Comparison of ENCODE assay signal across 8 cellular contexts in genomic region chr4:139557506-139558110, GRCh38. TPM values are rescaled to one million over a fixed set of nuclear protein-coding genes. Genes with fewer than 3 reads are reported as not detected.
DNase-seq lines count a peak whose midpoint lies in the region; ATAC-seq and TF ChIP-seq lines count a peak whose summit lies in the region.

No MANE protein-coding gene starts in this region.

- H3K4me1 Mint-ChIP-seq in activated CD4-positive, alpha-beta memory T cell treated with anti-CD3 and anti-CD28 coated beads, Interleukin-2, amount 10 ng/mL, durations not matched to agents 7 days and 5 days: peaks cover 72% of the 10 kb centered on the region
- H3K4me1 Mint-ChIP-seq in stimulated activated naive B cell treated with anti-CD40 and anti-IgM and Interleukin-4, amounts not matched to agents 10 μg/mL and 1 μg/mL and 100 μg/mL, for 72 hours: peaks cover 27 to 53% of the 10 kb centered on the region in 2 donors

- DNase-seq in activated CD4-positive, alpha-beta memory T cell treated with anti-CD3 and anti-CD28 coated beads, Interleukin-2, amount 10 ng/mL, durations not matched to agents 7 days and 5 days: no peak
- DNase-seq in stimulated activated naive B cell treated with anti-CD40 and anti-IgM and Interleukin-4, amounts not matched to agents 10 μg/mL and 1 μg/mL and 100 μg/mL, for 72 hours: no peak
- DNase-seq in NCI-H526 (lab: John Stamatoyannopoulos, UW) (no peak), GM10248 (ENCODE audit: extremely low spot score) (no peak)
- DNase-seq in effector CD8-positive, alpha-beta T cell (lab: John Stamatoyannopoulos, UW): no peak

- peak overlapping the region; percentile 69 for H3K4me3 ChIP-seq in HUES64 (ENCODE audit: low read length)
- H3K4me3 ChIP-seq in iPS-11a (ENCODE audit: low read depth, low read length): peak overlapping the region; percentile 52

- H3K9ac ChIP-seq in HUES64 (ENCODE audit: low read depth, low read length): no peak overlapping the region

- no peaks in the 10 kb centered on the region for H3K9me3 Mint-ChIP-seq in activated CD4-positive, alpha-beta memory T cell treated with anti-CD3 and anti-CD28 coated beads, Interleukin-2, amount 10 ng/mL, durations not matched to agents 7 days and 5 days
- no peaks in the 10 kb centered on the region for H3K9me3 Mint-ChIP-seq in stimulated activated naive B cell treated with anti-CD40 and anti-IgM and Interleukin-4, amounts not matched to agents 10 μg/mL and 1 μg/mL and 100 μg/mL, for 72 hours

- CTCF ChIA-PET in activated CD4-positive, alpha-beta memory T cell treated with anti-CD3 and anti-CD28 coated beads, Interleukin-2, amount 10 ng/mL, durations not matched to agents 7 days and 5 days (lab: Charles Lee): interaction anchor here (1.2 to 5.0 kb wide), 4 partner anchors 9 to 46 kb away, joined by 4 to 22 read pairs (median 4); no protein-coding TSS in a partner anchor
- CTCF ChIA-PET in GM10248 (lab: Yijun Ruan, JAX): interaction anchor here (0.9 to 1.7 kb wide), 2 partner anchors 13 to 27 kb away, joined by 3 to 6 read pairs; no protein-coding TSS in a partner anchor

- peaks cover 9% of the 10 kb centered on the region for H3K36me3 Mint-ChIP-seq in activated CD4-positive, alpha-beta memory T cell treated with anti-CD3 and anti-CD28 coated beads, Interleukin-2, amount 10 ng/mL, durations not matched to agents 7 days and 5 days (ENCODE audit: low read depth)
- H3K36me3 Mint-ChIP-seq in stimulated activated naive B cell treated with anti-CD40 and anti-IgM and Interleukin-4, amounts not matched to agents 10 μg/mL and 1 μg/mL and 100 μg/mL, for 72 hours: peaks cover 3 to 10% of the 10 kb centered on the region in 2 donors

- no peak for ATAC-seq in stimulated activated naive B cell treated with anti-CD40 and anti-IgM and Interleukin-4, amounts not matched to agents 10 μg/mL and 1 μg/mL and 100 μg/mL, for 72 hours (replicated peaks)
- no peak for ATAC-seq in GM21717 (IDR thresholded peaks at IDR 0.05; ENCODE audit: unreplicated experiment)

- no peaks in the 10 kb centered on the region for H3K27me3 Mint-ChIP-seq in activated CD4-positive, alpha-beta memory T cell treated with anti-CD3 and anti-CD28 coated beads, Interleukin-2, amount 10 ng/mL, durations not matched to agents 7 days and 5 days
- H3K27me3 Mint-ChIP-seq in stimulated activated naive B cell treated with anti-CD40 and anti-IgM and Interleukin-4, amounts not matched to agents 10 μg/mL and 1 μg/mL and 100 μg/mL, for 72 hours: no peaks in the 10 kb centered on the region

- peaks cover 36% of the 10 kb centered on the region; the same call in 1 of the 2 replicates for H3K4me1 ChIP-seq in HUES64 (ENCODE audit: insufficient read depth, low read length)

- TF ChIP-seq CTCF in GM10248 (IDR thresholded peaks at IDR 0.05; ENCODE audit: control extremely low read depth, extremely low read depth, low read depth, missing control alignments): no peak

- H3K4me3 Mint-ChIP-seq in activated CD4-positive, alpha-beta memory T cell treated with anti-CD3 and anti-CD28 coated beads, Interleukin-2, amount 10 ng/mL, durations not matched to agents 7 days and 5 days: peak overlapping the region; percentile 96
- peak overlapping the region; percentile 97 to 98 for H3K4me3 Mint-ChIP-seq in stimulated activated naive B cell treated with anti-CD40 and anti-IgM and Interleukin-4, amounts not matched to agents 10 μg/mL and 1 μg/mL and 100 μg/mL, for 72 hours

- WGBS in HUES64: 45% methylated on average over 3 of the region's 3 CpGs

- H3K27ac Mint-ChIP-seq in activated CD4-positive, alpha-beta memory T cell treated with anti-CD3 and anti-CD28 coated beads, Interleukin-2, amount 10 ng/mL, durations not matched to agents 7 days and 5 days: peak overlapping the region; percentile 92
- H3K27ac Mint-ChIP-seq in stimulated activated naive B cell treated with anti-CD40 and anti-IgM and Interleukin-4, amounts not matched to agents 10 μg/mL and 1 μg/mL and 100 μg/mL, for 72 hours: peak overlapping the region; percentile 98

- POLR2A ChIA-PET in activated CD4-positive, alpha-beta memory T cell treated with anti-CD3 and anti-CD28 coated beads, Interleukin-2, amount 10 ng/mL, durations not matched to agents 7 days and 5 days (lab: Charles Lee): interaction anchor here (0.6 to 3.4 kb wide), 9 partner anchors 9 to 968 kb away, joined by 3 to 31 read pairs (median 10); partner anchors contain the start of genes NAA15, NDUFC1, NOCT and RAB33B
- POLR2A ChIA-PET in GM10248 (lab: Yijun Ruan, JAX): no interaction called here

- no peak overlapping the region for H3K27ac ChIP-seq in HUES64 (ENCODE audit: low read depth, low read length)

- no peaks in the 10 kb centered on the region for H3K36me3 ChIP-seq in HUES64 (ENCODE audit: insufficient read depth, low read length)

- peaks cover 78% of the 10 kb centered on the region for H3K27me3 ChIP-seq in HUES64 (ENCODE audit: insufficient read depth, low read length)

- no peaks in the 10 kb centered on the region for H3K9me3 ChIP-seq in HUES64 (ENCODE audit: insufficient read depth, low read depth, low read length)

RNA-seq across cellular contexts. Expression of gene SETD7, which starts 1.6 kb away (rescaled TPM):
- polyA plus RNA-seq in HUES64 (2013, experiment 1 of 2): 2.7 TPM
- polyA plus RNA-seq in HUES64 (2013, experiment 2 of 2): 3.4 TPM
- total RNA-seq in activated CD4-positive, alpha-beta memory T cell treated with anti-CD3 and anti-CD28 coated beads, Interleukin-2, amount 10 ng/mL, durations not matched to agents 7 days and 5 days: 10 to 100 TPM; 16.0 to 17.7 TPM
